Comparison of ENCODE assay signal across 18 cellular contexts in genomic region chr2:142805244-142805643, GRCh38.
DNase-seq lines count a peak whose midpoint lies in the region; ATAC-seq and TF ChIP-seq lines count a peak whose summit lies in the region.
"Had no signal": no experiment of that assay in that cellular context is flagged by ENCODE, and none has a peak within 500 bp of the region (broad histone marks: within the 10 kb centered on the region; RNA-seq: fewer than 3 reads in every experiment).

No MANE protein-coding gene starts in this region.

- H3K36me3 Mint-ChIP-seq in activated T-cell treated with anti-CD3 and anti-CD28 coated beads, Interleukin-2, amount 50 U/mL, for 24 hours (ENCODE audit: low read depth): no peaks in the 10 kb centered on the region
- H3K36me3 Mint-ChIP-seq: CD14-positive monocyte; CD4-positive, alpha-beta memory T cell had no signal

- TF ChIP-seq RAD21 in HCT116 (IDR thresholded peaks at IDR 0.05; ENCODE audit: low read depth): no peak

- H3K9ac ChIP-seq in HCT116 (ENCODE audit: low read length): no peak overlapping the region
- H3K9ac ChIP-seq: BLaER1, GM23248 had no signal

- H3K4me1 ChIP-seq in HCT116 (ENCODE audit: control insufficient read depth in 1 of 2, insufficient read depth in 2 of 2, low read length in 2 of 2): no peaks in the 10 kb centered on the region
- H3K4me1 ChIP-seq in PC-9 (replicated peaks; ENCODE audit: insufficient read depth): no peaks in the 10 kb centered on the region
- H3K4me1 ChIP-seq: BLaER1, HAP-1 had no signal

- H3K27me3 ChIP-seq in HCT116 (ENCODE audit: insufficient read depth, low read length): no peaks in the 10 kb centered on the region
- no peaks in the 10 kb centered on the region for H3K27me3 ChIP-seq in PC-9 (ENCODE audit: insufficient read depth, low read depth)
- H3K27me3 ChIP-seq: BLaER1 had no signal

- DNase-seq in HCT116 (ENCODE audit: low read depth, low spot score): no peak
- peak; percentile 2 for DNase-seq in kidney glomerular epithelial cell (lab: John Stamatoyannopoulos, UW)
- peak; percentile 52 for DNase-seq in renal cortical epithelial cell (ENCODE audit: low read depth)
- DNase-seq in PC-9: no peak
- DNase-seq in putamen (ENCODE audit: low spot score): no peak
- DNase-seq in activated T-cell treated with anti-CD3 and anti-CD28 coated beads, Interleukin-2, amount 50 U/mL, for 24 hours: no peak
- DNase-seq: CD4-positive, alpha-beta memory T cell; DMS 273 treated with DMSO at 0.1 percent for 48 hours; DMS53; DND-41; EL; GM23248 had no signal

- no peaks in the 10 kb centered on the region for H3K27me3 Mint-ChIP-seq in activated T-cell treated with anti-CD3 and anti-CD28 coated beads, Interleukin-2, amount 50 U/mL, for 24 hours
- H3K27me3 Mint-ChIP-seq: CD4-positive, alpha-beta memory T cell had no signal

- H3K4me3 Mint-ChIP-seq in activated T-cell treated with anti-CD3 and anti-CD28 coated beads, Interleukin-2, amount 50 U/mL, for 24 hours: no peak overlapping the region
- H3K4me3 Mint-ChIP-seq: CD14-positive monocyte; CD4-positive, alpha-beta memory T cell had no signal

- H2AFZ ChIP-seq in HCT116 (ENCODE audit: low read depth, low read length, poor library complexity, severe bottlenecking) (peak overlapping the region; percentile 45), PC-9 (no peak overlapping the region)
- H2AFZ ChIP-seq: GM23248 had no signal

- no TSS peak for BruUV-seq in HCT116 (replicated peaks; lab: Mats Ljungman, UMichigan)
- BruUV-seq in PC-9 (replicated peaks; lab: Mats Ljungman, UMichigan): no TSS peak

- CTCF ChIA-PET in HCT116 (lab: Charles Lee): no interaction called here
- CTCF ChIA-PET in PC-9 (lab: Charles Lee): no interaction called here

- H3K79me2 ChIP-seq in HCT116 (ENCODE audit: insufficient read depth, low read length) (no peaks in the 10 kb centered on the region), PC-9 (ENCODE audit: low read depth) (no peaks in the 10 kb centered on the region)

- intact Hi-C loops in HCT116 (cut with micrococcal nuclease): no loop called here
- intact Hi-C loops in PC-9 (cut with micrococcal nuclease; ENCODE audit: unreplicated experiment): no loop called here

- RAD21 ChIA-PET in HCT116 (lab: Charles Lee; ENCODE audit: low non-redundant PET in 1 of 2, low total read pairs in 2 of 2, uncharacterized antibody in 2 of 2, unreplicated experiment in 2 of 2): no interaction called here

- H3K4me3 ChIP-seq in HCT116 (replicated peaks in 1 of 2; ENCODE audit: low read depth in 1 of 2, low read length in 2 of 2) (no peak overlapping the region), PC-9 (no peak overlapping the region)
- H3K4me3 ChIP-seq: BLaER1, GM12878, GM23248, HAP-1, K562 had no signal

- H3K4me2 ChIP-seq in HCT116 (ENCODE audit: low read length) (no peak overlapping the region), PC-9 (no peak overlapping the region)
- H3K4me2 ChIP-seq: BLaER1 had no signal

- no peaks in the 10 kb centered on the region for H3F3A ChIP-seq in PC-9 (ENCODE audit: insufficient read depth, low read depth)

- H3K27ac ChIP-seq in HCT116 (ENCODE audit: low read depth, low read length) (no peak overlapping the region), PC-9 (no peak overlapping the region)
- H3K27ac ChIP-seq: BLaER1, GM23248, HL-60 had no signal

- no peak overlapping the region for H3K27ac Mint-ChIP-seq in activated T-cell treated with anti-CD3 and anti-CD28 coated beads, Interleukin-2, amount 50 U/mL, for 24 hours
- H3K27ac Mint-ChIP-seq: CD14-positive monocyte; CD4-positive, alpha-beta memory T cell had no signal

- no peak for TF ChIP-seq CTCF in HCT116 (IDR thresholded peaks at IDR 0.05 in 2 of 3, conservative IDR thresholded peaks at IDR 0.05 in 1 of 3; ENCODE audit: borderline replicate concordance in 1 of 3, insufficient read depth in 1 of 3, low read depth in 2 of 3, low read length in 2 of 3)
- no peak for TF ChIP-seq CTCF in PC-9 (conservative IDR thresholded peaks at IDR 0.05)

- POLR2A ChIA-PET in HCT116 (lab: Charles Lee): no interaction called here
- POLR2A ChIA-PET in PC-9 (lab: Charles Lee; ENCODE audit: unreplicated experiment): interaction anchor here (0.6 kb wide), 1 partner anchor 33 kb away, joined by 4 read pairs; no protein-coding TSS in a partner anchor

- H3K9me2 ChIP-seq in HCT116 (ENCODE audit: insufficient read depth) (no peaks in the 10 kb centered on the region), PC-9 (ENCODE audit: insufficient read depth) (no peaks in the 10 kb centered on the region)

- TF ChIP-seq POLR2A in HCT116 (IDR thresholded peaks at IDR 0.05; ENCODE audit: borderline replicate concordance, extremely low read depth, insufficient read depth, insufficient read length): no peak

- ATAC-seq in HCT116: no peak
- ATAC-seq: GM12878, K562 had no signal

- H3K9me3 ChIP-seq in HCT116 (ENCODE audit: control insufficient read depth in 1 of 2, insufficient read depth in 1 of 2, low read depth in 1 of 2, low read length in 2 of 2) (no peaks in the 10 kb centered on the region), PC-9 (ENCODE audit: insufficient read depth, low read depth) (no peaks in the 10 kb centered on the region; the same call in 1 of the 2 replicates)
- H3K9me3 ChIP-seq: BLaER1, HAP-1 had no signal

- no peaks in the 10 kb centered on the region for H4K20me1 ChIP-seq in HCT116 (ENCODE audit: insufficient read depth)
- H4K20me1 ChIP-seq in PC-9 (ENCODE audit: insufficient read depth): no peaks in the 10 kb centered on the region
- H4K20me1 ChIP-seq: BLaER1 had no signal

- H3K9me3 Mint-ChIP-seq in activated T-cell treated with anti-CD3 and anti-CD28 coated beads, Interleukin-2, amount 50 U/mL, for 24 hours: no peaks in the 10 kb centered on the region

- no peaks in the 10 kb centered on the region for H3K4me1 Mint-ChIP-seq in activated T-cell treated with anti-CD3 and anti-CD28 coated beads, Interleukin-2, amount 50 U/mL, for 24 hours (ENCODE audit: low read depth)
- H3K4me1 Mint-ChIP-seq: CD14-positive monocyte; CD4-positive, alpha-beta memory T cell had no signal

- H3K36me3 ChIP-seq in HCT116 (ENCODE audit: control insufficient read depth in 1 of 2, insufficient read depth in 2 of 2, low read length in 2 of 2) (no peaks in the 10 kb centered on the region), PC-9 (ENCODE audit: low read depth) (no peaks in the 10 kb centered on the region)
- H3K36me3 ChIP-seq: BLaER1, HAP-1 had no signal

TF ChIP-seq in HCT116, 20 proteins besides CTCF, POLR2A, EP300 and RAD21 (continues in another document):
- TF ChIP-seq ELF1 (IDR thresholded peaks at IDR 0.05; ENCODE audit: borderline replicate concordance, low read depth) (no peak), SIN3A (IDR thresholded peaks at IDR 0.05; ENCODE audit: low read depth) (no peak), JUND (IDR thresholded peaks at IDR 0.05) (no peak), ZBTB33 (IDR thresholded peaks at IDR 0.05; ENCODE audit: extremely low read depth, insufficient replicate concordance, low read length) (no peak), EZH2 (IDR thresholded peaks at IDR 0.05) (no peak), TCF7L2 (IDR thresholded peaks at IDR 0.05; ENCODE audit: borderline replicate concordance, extremely low read depth, insufficient read depth, insufficient read length) (no peak), YY1 (IDR thresholded peaks at IDR 0.05; ENCODE audit: extremely low read depth, insufficient replicate concordance, low read depth, low read length) (no peak), ZNF274 (IDR thresholded peaks at IDR 0.05; ENCODE audit: low read depth, low read length) (no peak), CBX3 (IDR thresholded peaks at IDR 0.05; ENCODE audit: low read depth) (no peak), EZH2phosphoT487 (IDR thresholded peaks at IDR 0.05; ENCODE audit: borderline replicate concordance) (no peak), REST (IDR thresholded peaks at IDR 0.05; ENCODE audit: low read depth) (no peak), MAX (IDR thresholded peaks at IDR 0.05) (no peak)

Comparison
In these comparisons a context has a peak if more than half of its experiments do, and no peak if none do; other contexts are left out.
1. DNase-seq: peak in kidney glomerular epithelial cell (single experiment) and renal cortical epithelial cell (single experiment); none in HCT116 (single experiment), PC-9 (0 of 2), putamen (single experiment) and activated T-cell treated with anti-CD3 and anti-CD28 coated beads, Interleukin-2, amount 50 U/mL, for 24 hours (single experiment).